In the genomic region with DNA sequence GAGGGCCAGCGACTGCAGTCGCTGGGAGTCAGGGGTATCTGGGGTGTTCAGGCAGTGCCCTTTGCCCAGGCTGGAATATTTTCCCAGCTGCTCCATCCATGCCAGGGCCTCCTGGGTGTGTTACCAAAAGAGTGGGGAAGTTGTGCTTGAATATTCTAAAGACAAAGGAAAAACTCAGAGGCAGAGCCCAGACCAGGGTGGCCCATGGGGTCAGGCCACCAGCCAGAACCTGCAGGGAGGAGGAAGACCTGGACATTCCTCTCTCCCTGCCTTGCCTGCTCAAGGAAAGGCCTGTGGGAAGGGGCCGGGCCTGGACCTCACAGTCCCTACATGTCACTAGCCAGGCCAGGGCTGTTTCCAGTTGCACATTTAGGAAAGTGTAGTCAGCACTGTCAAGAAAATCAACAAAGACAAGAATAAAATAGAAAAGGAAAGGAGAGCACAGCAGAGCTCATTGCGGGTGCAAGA, we compare ENCODE assay signal across 30 cellular contexts. TPM values are rescaled to one million over a fixed set of nuclear protein-coding genes. Genes with fewer than 3 reads are reported as not detected.
"Had no signal": no experiment of that assay in that cellular context is flagged by ENCODE, and none has a peak within 500 bp of the region (broad histone marks: within the 10 kb centered on the region; RNA-seq: fewer than 3 reads in every experiment).

No MANE protein-coding gene starts in this region.

- H3K27ac ChIP-seq: gastroesophageal sphincter, hepatocyte, left ventricle myocardium inferior, prostate gland, testis, transverse colon, uterus had no signal

- H3K4me1 ChIP-seq: prostate gland, transverse colon had no signal

- H3K27me3 ChIP-seq: gastroesophageal sphincter, hepatocyte, testis, transverse colon, uterus had no signal

- DNase-seq: activated CD4-positive, alpha-beta memory T cell treated with anti-CD3 and anti-CD28 coated beads for 36 hours; activated CD4-positive, alpha-beta T cell treated with anti-CD3 and anti-CD28 coated beads, Interleukin-2, amount 10 ng/mL, durations not matched to agents 24 days and 14 days; activated CD4-positive, CD25-positive, alpha-beta regulatory T cell treated with anti-CD3 and anti-CD28 coated beads, Interleukin-2, amount 50 U/mL, for 72 hours; activated gamma-delta T cell treated with Interleukin-2 at 50 U/mL for 16 hours; activated naive CD4-positive, alpha-beta T cell treated with anti-CD3 and anti-CD28 coated beads, Interleukin-2, amount 50 U/mL, for 16 hours; activated T-cell treated with anti-CD3 and anti-CD28 coated beads, Interleukin-2, amount 50 U/mL, for 1 hour; cerebellar nuclear complex; cortex of kidney; effector memory CD8-positive, alpha-beta T cell; erythroblast; islet precursor cell; left ventricle myocardium inferior; stimulated activated CD4-positive, alpha-beta T cell treated with anti-CD3 and anti-CD28 coated beads, Interleukin-2, amount 100 ng/mL, for 48 hours; stimulated activated naive CD4-positive, alpha-beta T cell treated with Interleukin-2 at 50 U/mL for 16 hours; T-helper 17 cell; T1000; transverse colon; uterus had no signal

- H3K4me1 Mint-ChIP-seq: activated CD4-positive, alpha-beta T cell treated with anti-CD3 and anti-CD28 coated beads, Interleukin-2, amount 10 ng/mL, durations not matched to agents 24 days and 14 days had no signal

- ATAC-seq: effector memory CD8-positive, alpha-beta T cell; gastroesophageal sphincter; mucosa of descending colon; natural killer cell treated with Interleukin-12 subunit alpha and Interleukin-12 subunit beta and Interleukin-15 and Interleukin-18, amount 100 ng/mL, for 72 hours; T-helper 17 cell had no signal

- H2AFZ ChIP-seq: hepatocyte had no signal

- H3K27ac Mint-ChIP-seq: activated CD4-positive, alpha-beta memory T cell treated with anti-CD3 and anti-CD28 coated beads for 36 hours; activated CD4-positive, alpha-beta T cell treated with anti-CD3 and anti-CD28 coated beads, Interleukin-2, amount 10 ng/mL, durations not matched to agents 24 days and 14 days; activated T-helper 1 cell treated with anti-CD3 and anti-CD28 coated beads, Interleukin-12 subunit alpha, Interleukin-12 subunit beta, Interleukin-2, Interleukin-4 antibody, amounts not matched to agents 30 ng/mL and 10 ng/mL and 1 ng/mL, durations not matched to agents 14 hours and 24 hours and 36 hours; effector memory CD8-positive, alpha-beta T cell; natural killer cell treated with Interleukin-12 subunit alpha and Interleukin-12 subunit beta and Interleukin-15 and Interleukin-18, amount 100 ng/mL, for 72 hours; T-helper 17 cell had no signal

- H3K9me3 Mint-ChIP-seq: activated CD4-positive, alpha-beta memory T cell treated with anti-CD3 and anti-CD28 coated beads for 36 hours; activated CD4-positive, alpha-beta T cell treated with anti-CD3 and anti-CD28 coated beads, Interleukin-2, amount 10 ng/mL, durations not matched to agents 24 days and 14 days; activated T-helper 1 cell treated with anti-CD3 and anti-CD28 coated beads, Interleukin-12 subunit alpha, Interleukin-12 subunit beta, Interleukin-2, Interleukin-4 antibody, amounts not matched to agents 30 ng/mL and 10 ng/mL and 1 ng/mL, durations not matched to agents 14 hours and 24 hours and 36 hours; effector memory CD8-positive, alpha-beta T cell; natural killer cell treated with Interleukin-12 subunit alpha and Interleukin-12 subunit beta and Interleukin-15 and Interleukin-18, amount 100 ng/mL, for 72 hours had no signal

- H3K27me3 Mint-ChIP-seq: activated CD4-positive, alpha-beta memory T cell treated with anti-CD3 and anti-CD28 coated beads for 36 hours; activated CD4-positive, alpha-beta T cell treated with anti-CD3 and anti-CD28 coated beads, Interleukin-2, amount 10 ng/mL, durations not matched to agents 24 days and 14 days had no signal

- H3K79me2 ChIP-seq: hepatocyte had no signal

- H3K4me2 ChIP-seq: hepatocyte had no signal

- H3K36me3 ChIP-seq: gastroesophageal sphincter, left ventricle myocardium inferior, prostate gland, transverse colon, uterus had no signal

- H3K4me3 ChIP-seq: gastroesophageal sphincter, hepatocyte, left ventricle myocardium inferior, mucosa of descending colon, prostate gland, testis, transverse colon, uterus had no signal

- H3K4me3 Mint-ChIP-seq: activated CD4-positive, alpha-beta memory T cell treated with anti-CD3 and anti-CD28 coated beads for 36 hours; activated CD4-positive, alpha-beta T cell treated with anti-CD3 and anti-CD28 coated beads, Interleukin-2, amount 10 ng/mL, durations not matched to agents 24 days and 14 days; activated T-helper 1 cell treated with anti-CD3 and anti-CD28 coated beads, Interleukin-12 subunit alpha, Interleukin-12 subunit beta, Interleukin-2, Interleukin-4 antibody, amounts not matched to agents 30 ng/mL and 10 ng/mL and 1 ng/mL, durations not matched to agents 14 hours and 24 hours and 36 hours; effector memory CD8-positive, alpha-beta T cell; natural killer cell treated with Interleukin-12 subunit alpha and Interleukin-12 subunit beta and Interleukin-15 and Interleukin-18, amount 100 ng/mL, for 72 hours; T-helper 17 cell had no signal

- H3K36me3 Mint-ChIP-seq: activated CD4-positive, alpha-beta memory T cell treated with anti-CD3 and anti-CD28 coated beads for 36 hours; natural killer cell treated with Interleukin-12 subunit alpha and Interleukin-12 subunit beta and Interleukin-15 and Interleukin-18, amount 100 ng/mL, for 72 hours had no signal

- H3K9me3 ChIP-seq: gastroesophageal sphincter, left ventricle myocardium inferior, mucosa of descending colon, prostate gland, testis, transverse colon, uterus had no signal

RNA-seq across cellular contexts. Expression of gene CFAP100, which starts 21.5 kb away (rescaled TPM):
- total RNA-seq: activated CD4-positive, alpha-beta memory T cell treated with anti-CD3 and anti-CD28 coated beads for 36 hours; activated CD4-positive, alpha-beta T cell treated with anti-CD3 and anti-CD28 coated beads, Interleukin-2, amount 10 ng/mL, durations not matched to agents 24 days and 14 days; activated CD8-positive, alpha-beta memory T cell treated with anti-CD3 and anti-CD28 coated beads for 36 hours; activated T-helper 1 cell treated with anti-CD3 and anti-CD28 coated beads, Interleukin-12 subunit alpha, Interleukin-12 subunit beta, Interleukin-2, Interleukin-4 antibody, amounts not matched to agents 30 ng/mL and 10 ng/mL and 1 ng/mL, durations not matched to agents 14 hours and 24 hours and 36 hours; gastroesophageal sphincter; hepatocyte; left ventricle myocardium inferior; lung microvascular endothelial cell; mesenteric fat pad; mucosa of descending colon; myocyte; natural killer cell treated with Interleukin-12 subunit alpha and Interleukin-12 subunit beta and Interleukin-15 and Interleukin-18, amount 100 ng/mL, for 72 hours; osteocyte; T-helper 17 cell; transverse colon had no signal
- polyA plus RNA-seq: hepatocyte had no signal
